ENCODE assay signal across 8 cellular contexts in the genomic region with DNA sequence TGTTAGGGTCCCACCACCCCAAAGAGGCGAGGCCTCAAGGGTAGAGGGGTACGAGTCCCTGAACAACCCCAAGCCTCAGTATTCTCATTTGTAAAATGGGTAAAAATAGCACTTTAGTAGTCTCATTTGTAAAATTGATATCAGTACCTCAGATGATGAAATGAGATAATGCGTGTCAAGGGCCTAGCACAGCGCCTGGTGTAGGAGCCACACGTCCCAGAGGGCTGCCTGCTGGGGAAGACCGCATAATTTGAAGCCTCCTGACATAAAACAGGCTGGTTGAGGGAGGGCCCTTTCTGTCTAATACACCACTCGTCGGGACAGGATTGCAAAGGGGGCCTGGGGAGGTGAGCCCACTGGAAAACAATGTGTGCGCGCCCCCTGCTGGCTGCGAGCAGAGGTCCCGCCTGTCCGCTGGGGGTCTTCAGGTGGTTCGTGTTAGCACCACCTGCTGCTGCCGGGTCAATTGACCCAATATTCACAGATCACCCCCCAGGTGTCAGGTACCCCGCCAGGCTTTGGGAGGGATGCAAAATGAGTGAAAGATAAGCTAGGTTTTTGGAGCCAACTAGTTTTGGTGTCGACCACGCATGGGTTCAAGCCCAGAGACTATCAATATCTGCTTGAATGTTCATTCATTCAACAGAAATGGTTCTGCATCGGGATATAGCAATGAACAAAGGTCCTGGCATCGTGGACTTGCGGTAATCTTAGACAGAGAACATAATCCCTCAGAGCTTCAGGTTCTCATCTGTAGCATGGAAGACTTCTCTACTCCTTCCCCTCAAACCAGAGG. TPM values are rescaled to one million over a fixed set of nuclear protein-coding genes. Genes with fewer than 3 reads are reported as not detected.
DNase-seq lines count a peak whose midpoint lies in the region; ATAC-seq and TF ChIP-seq lines count a peak whose summit lies in the region.

No MANE protein-coding gene starts in this region.

- TF ChIP-seq CTCF in AG09319 (IDR thresholded peaks at IDR 0.05; ENCODE audit: low read depth, low read length) (peak; percentile 89), epithelial cell of esophagus (IDR thresholded peaks at IDR 0.05; ENCODE audit: insufficient read depth, low read depth, low read length, missing control alignments) (peak; percentile 60)

- no peaks in the 10 kb centered on the region for H3K36me3 Mint-ChIP-seq in naive thymus-derived CD8-positive, alpha-beta T cell

- DNase-seq in AG09319 (ENCODE audit: extremely low read depth, low read depth), result peak; percentile 54
- DNase-seq in NCI-H526 (lab: John Stamatoyannopoulos, UW), result peak; percentile 76 to 91
- peak; percentile 68 for DNase-seq in activated CD8-positive, alpha-beta memory T cell treated with anti-CD3 and anti-CD28 coated beads, Interleukin-2, amount 50 U/mL, for 1 hour (ENCODE audit: extremely low read depth)
- peak; percentile 57 for DNase-seq in epithelial cell of esophagus (ENCODE audit: low read depth)
- peak; percentile 73 to 90 (median 82) for DNase-seq in naive thymus-derived CD8-positive, alpha-beta T cell
- DNase-seq in stimulated activated naive CD8-positive, alpha-beta T cell treated with anti-CD3 and anti-CD28 coated beads, Interleukin-15, Interleukin-2, amounts not matched to agents 100 U/mL and 50 U/mL, for 24 hours, result peak; percentile 87
- no peak for DNase-seq in NCI-H446 treated with DMSO at 0.1 percent for 48 hours (lab: John Stamatoyannopoulos, UW)

- H3K4me3 Mint-ChIP-seq in naive thymus-derived CD8-positive, alpha-beta T cell, result no peak overlapping the region

- H3K27me3 Mint-ChIP-seq in naive thymus-derived CD8-positive, alpha-beta T cell, result no peaks in the 10 kb centered on the region

- ATAC-seq in GM21423 (IDR thresholded peaks at IDR 0.05; ENCODE audit: unreplicated experiment), result peak; percentile 69
- peak; percentile 98 for ATAC-seq in naive thymus-derived CD8-positive, alpha-beta T cell
- peak; percentile 90 for ATAC-seq in stimulated activated naive CD8-positive, alpha-beta T cell treated with anti-CD3 and anti-CD28 coated beads, Interleukin-15, Interleukin-2, amounts not matched to agents 100 U/mL and 50 U/mL, for 24 hours

- H3K4me3 ChIP-seq in epithelial cell of esophagus (ENCODE audit: low read length), result no peak overlapping the region

- peak overlapping the region in 7 of 10 donors; percentile 40 to 83 (median 64) for H3K27ac Mint-ChIP-seq in naive thymus-derived CD8-positive, alpha-beta T cell

- POLR2A ChIA-PET in naive thymus-derived CD8-positive, alpha-beta T cell (lab: Charles Lee), result interaction anchor here (1.0 to 3.7 kb wide), 11 partner anchors 9 to 143 kb away, joined by 3 to 50 read pairs (median 3); partner anchors contain the start of gene IRF2BPL

- H3K9me3 Mint-ChIP-seq in naive thymus-derived CD8-positive, alpha-beta T cell, result no peaks in the 10 kb centered on the region

- H3K4me1 Mint-ChIP-seq in naive thymus-derived CD8-positive, alpha-beta T cell, result peaks cover 4 to 14% (median 8%) of the 10 kb centered on the region in 4 donors

RNA-seq across cellular contexts. Expression of gene IRF2BPL, which starts 24.7 kb away (rescaled TPM):
- 10 to 100 TPM; 24.6 to 26.5 TPM for total RNA-seq in naive thymus-derived CD8-positive, alpha-beta T cell
- 1 to 10 TPM; 1.9 to 3.3 (median 3.2) TPM for polyA plus RNA-seq in naive thymus-derived CD8-positive, alpha-beta T cell

RNA-seq across cellular contexts. Expression of gene CIPC, which starts 44.8 kb away (rescaled TPM):
- 10 to 100 TPM; 11.3 to 12.8 TPM for total RNA-seq in naive thymus-derived CD8-positive, alpha-beta T cell
- 1 to 10 TPM; 4.4 to 7.7 (median 4.7) TPM for polyA plus RNA-seq in naive thymus-derived CD8-positive, alpha-beta T cell
